11 cellular contexts compared by ENCODE assay signal in genomic region chr9:97895695-97896332, GRCh38. TPM values are rescaled to one million over a fixed set of nuclear protein-coding genes. Genes with fewer than 3 reads are reported as not detected.
DNase-seq lines count a peak whose midpoint lies in the region; TF ChIP-seq lines count a peak whose summit lies in the region.
"Had no signal": no experiment of that assay in that cellular context is flagged by ENCODE, and none has a peak within 500 bp of the region (broad histone marks: within the 10 kb centered on the region; RNA-seq: fewer than 3 reads in every experiment).

No MANE protein-coding gene starts in this region.

- no TSS peak for BruUV-seq in mammary epithelial cell (replicated peaks; lab: Mats Ljungman, UMichigan)

- in situ Hi-C loops in mammary epithelial cell (cut with MboI; ENCODE audit: low sequenced_read_pairs in 2 of 2): no loop called here

- H3K27me3 Mint-ChIP-seq in activated CD4-positive, alpha-beta T cell treated with anti-CD3 and anti-CD28 coated beads, Interleukin-2, amount 10 ng/mL, durations not matched to agents 7 days and 5 days: no peaks in the 10 kb centered on the region
- H3K27me3 Mint-ChIP-seq in activated CD4-positive, alpha-beta T cell treated with anti-CD3 and anti-CD28 coated beads, Interleukin-2, amount 10 ng/mL, durations not matched to agents 24 days and 14 days: no peaks in the 10 kb centered on the region
- H3K27me3 Mint-ChIP-seq in T-helper 2 cell treated with Interferon-gamma antibody and Interleukin-4, amounts not matched to agents 5 μg/mL and 100 μg/mL, for 36 hours (ENCODE audit: low read depth): no peaks in the 10 kb centered on the region

- H3K27ac ChIP-seq in mammary epithelial cell (ENCODE audit: insufficient read depth, low read depth, low read length) (no peak overlapping the region), osteoblast (ENCODE audit: low read depth, low read length) (no peak overlapping the region)
- H3K27ac ChIP-seq: suprapubic skin had no signal

- TF ChIP-seq CTCF in mammary epithelial cell (conservative IDR thresholded peaks at IDR 0.05 in 1 of 2, IDR thresholded peaks at IDR 0.05 in 1 of 2; ENCODE audit: extremely low read depth in 1 of 2, insufficient read depth in 1 of 2, low read depth in 1 of 2, low read length in 2 of 2): peak; percentile 30 to 42
- TF ChIP-seq CTCF in osteoblast (IDR thresholded peaks at IDR 0.05; ENCODE audit: extremely low read depth, low read depth, low read length): peak; percentile 43

- dilution Hi-C loops in mammary epithelial cell (cut with HindIII; ENCODE audit: low sequenced_read_pairs): no loop called here

- H3K9me3 ChIP-seq in mammary epithelial cell (replicated peaks; ENCODE audit: insufficient read depth, low read length): no peaks in the 10 kb centered on the region
- peaks cover 4% of the 10 kb centered on the region for H3K9me3 ChIP-seq in osteoblast (ENCODE audit: low read depth, low read length)
- H3K9me3 ChIP-seq: suprapubic skin had no signal

- no peak overlapping the region for H3K9ac ChIP-seq in mammary epithelial cell (ENCODE audit: insufficient read depth, low read length)

- peaks cover 6% of the 10 kb centered on the region for H3K4me1 Mint-ChIP-seq in activated CD4-positive, alpha-beta T cell treated with anti-CD3 and anti-CD28 coated beads, Interleukin-2, amount 10 ng/mL, durations not matched to agents 7 days and 5 days
- peaks cover 4% of the 10 kb centered on the region for H3K4me1 Mint-ChIP-seq in activated CD4-positive, alpha-beta T cell treated with anti-CD3 and anti-CD28 coated beads, Interleukin-2, amount 10 ng/mL, durations not matched to agents 24 days and 14 days
- H3K4me1 Mint-ChIP-seq in T-helper 2 cell treated with Interferon-gamma antibody and Interleukin-4, amounts not matched to agents 5 μg/mL and 100 μg/mL, for 36 hours (ENCODE audit: low read depth): peaks cover 2% of the 10 kb centered on the region

- DNase-seq in activated CD4-positive, alpha-beta T cell treated with anti-CD3 and anti-CD28 coated beads, Interleukin-2, amount 10 ng/mL, durations not matched to agents 7 days and 5 days: peak; percentile 26
- no peak for DNase-seq in activated CD4-positive, alpha-beta T cell treated with anti-CD3 and anti-CD28 coated beads, Interleukin-2, amount 10 ng/mL, durations not matched to agents 24 days and 14 days
- DNase-seq in Kasumi-1 (lab: John Stamatoyannopoulos, UW) (peak; percentile 32 to 44), mammary epithelial cell (peak; percentile 23), osteoblast (ENCODE audit: insufficient read length, low spot score, missing footprints) (no peak), SK-N-DZ (ENCODE audit: low spot score) (no peak), GM19240 (ENCODE audit: insufficient read length, low spot score) (no peak)
- DNase-seq in T-helper 2 cell treated with Interferon-gamma antibody and Interleukin-4, amounts not matched to agents 5 μg/mL and 100 μg/mL, for 36 hours (ENCODE audit: low spot score): no peak
- DNase-seq: KG1 had no signal

- H3K27ac Mint-ChIP-seq in activated CD4-positive, alpha-beta T cell treated with anti-CD3 and anti-CD28 coated beads, Interleukin-2, amount 10 ng/mL, durations not matched to agents 7 days and 5 days: no peak overlapping the region
- no peak overlapping the region for H3K27ac Mint-ChIP-seq in activated CD4-positive, alpha-beta T cell treated with anti-CD3 and anti-CD28 coated beads, Interleukin-2, amount 10 ng/mL, durations not matched to agents 24 days and 14 days
- H3K27ac Mint-ChIP-seq in T-helper 2 cell treated with Interferon-gamma antibody and Interleukin-4, amounts not matched to agents 5 μg/mL and 100 μg/mL, for 36 hours: no peak overlapping the region

- whole genome bisulfite sequencing in mammary epithelial cell (ENCODE audit: low coverage, missing lambda C conversion rate): 71% methylated on average over 6 of the region's 6 CpGs

- no peaks in the 10 kb centered on the region for H3K79me2 ChIP-seq in mammary epithelial cell (ENCODE audit: insufficient read depth, low read length)
- H3K79me2 ChIP-seq in osteoblast (ENCODE audit: insufficient read depth, low read length): no peaks in the 10 kb centered on the region

- POLR2A ChIA-PET in activated CD4-positive, alpha-beta T cell treated with anti-CD3 and anti-CD28 coated beads, Interleukin-2, amount 10 ng/mL, durations not matched to agents 7 days and 5 days (lab: Charles Lee): no interaction called here

- H3K36me3 Mint-ChIP-seq in activated CD4-positive, alpha-beta T cell treated with anti-CD3 and anti-CD28 coated beads, Interleukin-2, amount 10 ng/mL, durations not matched to agents 7 days and 5 days (ENCODE audit: low read depth): peaks cover 30% of the 10 kb centered on the region
- H3K36me3 Mint-ChIP-seq in activated CD4-positive, alpha-beta T cell treated with anti-CD3 and anti-CD28 coated beads, Interleukin-2, amount 10 ng/mL, durations not matched to agents 24 days and 14 days (ENCODE audit: low read depth): peaks cover 7% of the 10 kb centered on the region
- H3K36me3 Mint-ChIP-seq in T-helper 2 cell treated with Interferon-gamma antibody and Interleukin-4, amounts not matched to agents 5 μg/mL and 100 μg/mL, for 36 hours (ENCODE audit: low read depth): peaks cover 13% of the 10 kb centered on the region

- H3K4me3 ChIP-seq in mammary epithelial cell (replicated peaks in 1 of 3; ENCODE audit: insufficient read depth in 1 of 3, low read depth in 2 of 3, low read length in 3 of 3) (no peak overlapping the region), osteoblast (ENCODE audit: insufficient read depth, low read length) (no peak overlapping the region)
- H3K4me3 ChIP-seq: suprapubic skin had no signal

- H3K4me2 ChIP-seq in mammary epithelial cell (ENCODE audit: insufficient read depth, low read depth, low read length): no peak overlapping the region
- H3K4me2 ChIP-seq in osteoblast (ENCODE audit: insufficient read depth, low read length): no peak overlapping the region

- intact Hi-C loops in activated CD4-positive, alpha-beta T cell treated with anti-CD3 and anti-CD28 coated beads, Interleukin-2, amount 10 ng/mL, durations not matched to agents 24 days and 14 days (cut with micrococcal nuclease): no loop called here
- intact Hi-C loops in mammary epithelial cell (cut with micrococcal nuclease): loop anchor here (2.0 kb wide), 1 partner anchor 93 kb away; no protein-coding TSS in a partner anchor

- no peaks in the 10 kb centered on the region for H3K27me3 ChIP-seq in mammary epithelial cell (ENCODE audit: insufficient read depth, low read length)
- no peaks in the 10 kb centered on the region for H3K27me3 ChIP-seq in osteoblast (ENCODE audit: insufficient read depth, low read length)
- H3K27me3 ChIP-seq: suprapubic skin had no signal

- H3K9me3 Mint-ChIP-seq in activated CD4-positive, alpha-beta T cell treated with anti-CD3 and anti-CD28 coated beads, Interleukin-2, amount 10 ng/mL, durations not matched to agents 7 days and 5 days: peaks cover 12% of the 10 kb centered on the region
- peaks cover 4% of the 10 kb centered on the region for H3K9me3 Mint-ChIP-seq in activated CD4-positive, alpha-beta T cell treated with anti-CD3 and anti-CD28 coated beads, Interleukin-2, amount 10 ng/mL, durations not matched to agents 24 days and 14 days
- no peaks in the 10 kb centered on the region for H3K9me3 Mint-ChIP-seq in T-helper 2 cell treated with Interferon-gamma antibody and Interleukin-4, amounts not matched to agents 5 μg/mL and 100 μg/mL, for 36 hours

- H4K20me1 ChIP-seq in mammary epithelial cell (ENCODE audit: insufficient read depth, low read length): no peaks in the 10 kb centered on the region
- H4K20me1 ChIP-seq in osteoblast (ENCODE audit: insufficient read depth, low read length): no peaks in the 10 kb centered on the region

- no peaks in the 10 kb centered on the region for H3K4me1 ChIP-seq in mammary epithelial cell (ENCODE audit: insufficient read depth, low read length)
- H3K4me1 ChIP-seq in osteoblast (ENCODE audit: insufficient read depth, low read length): peaks cover 11% of the 10 kb centered on the region

- CTCF ChIA-PET in activated CD4-positive, alpha-beta T cell treated with anti-CD3 and anti-CD28 coated beads, Interleukin-2, amount 10 ng/mL, durations not matched to agents 7 days and 5 days (lab: Charles Lee): interaction anchor here (0.6 to 1.2 kb wide), 5 partner anchors 10 to 1080 kb away, joined by 3 to 4 read pairs (median 3); no protein-coding TSS in a partner anchor
- CTCF ChIA-PET in mammary epithelial cell (lab: Charles Lee; ENCODE audit: low non-redundant PET): interaction anchor here (0.6 kb wide), 2 partner anchors 14 to 172 kb away, joined by 3 read pairs; no protein-coding TSS in a partner anchor

- H2AFZ ChIP-seq in mammary epithelial cell (ENCODE audit: low read depth, low read length) (no peak overlapping the region), osteoblast (ENCODE audit: low read length) (no peak overlapping the region)

- H3K4me3 Mint-ChIP-seq in activated CD4-positive, alpha-beta T cell treated with anti-CD3 and anti-CD28 coated beads, Interleukin-2, amount 10 ng/mL, durations not matched to agents 7 days and 5 days: no peak overlapping the region
- H3K4me3 Mint-ChIP-seq in activated CD4-positive, alpha-beta T cell treated with anti-CD3 and anti-CD28 coated beads, Interleukin-2, amount 10 ng/mL, durations not matched to agents 24 days and 14 days: no peak overlapping the region
- H3K4me3 Mint-ChIP-seq in T-helper 2 cell treated with Interferon-gamma antibody and Interleukin-4, amounts not matched to agents 5 μg/mL and 100 μg/mL, for 36 hours: no peak overlapping the region

- no peaks in the 10 kb centered on the region for H3K36me3 ChIP-seq in mammary epithelial cell (ENCODE audit: insufficient read depth, low read length)
- no peaks in the 10 kb centered on the region for H3K36me3 ChIP-seq in osteoblast (ENCODE audit: insufficient read depth, low read length)
- H3K36me3 ChIP-seq: suprapubic skin had no signal

RNA-seq across cellular contexts. Expression of gene TRMO, which starts 26.5 kb away (rescaled TPM):
- 10 to 100 TPM; 26.6 to 31.8 TPM for total RNA-seq in activated CD4-positive, alpha-beta T cell treated with anti-CD3 and anti-CD28 coated beads, Interleukin-2, amount 10 ng/mL, durations not matched to agents 7 days and 5 days
- 9.8 and 13.0 TPM in 2 replicates for total RNA-seq in activated CD4-positive, alpha-beta T cell treated with anti-CD3 and anti-CD28 coated beads, Interleukin-2, amount 10 ng/mL, durations not matched to agents 24 days and 14 days
- total RNA-seq in mammary epithelial cell (10 to 100 TPM in 1 of 2 donors, 1 to 10 TPM in 1; 7.6 to 15.3 TPM), osteoblast (23.9 and 26.5 TPM in 2 replicates)
- 11.0 TPM for polyA plus RNA-seq in mammary epithelial cell
- 11.5 TPM for polyA minus RNA-seq in mammary epithelial cell
- polyA plus RNA-seq in SK-N-DZ (2014; cell fraction: cytosol; rRNA removed): 9.6 and 10.0 TPM in 2 replicates
- polyA plus RNA-seq in SK-N-DZ (2014; cell fraction: nucleus; rRNA removed): 11.6 and 13.8 TPM in 2 replicates

RNA-seq across cellular contexts. Expression of gene HEMGN, which starts 42.2 kb away (rescaled TPM):
- 1 to 10 TPM; 2.2 to 2.9 TPM for total RNA-seq in activated CD4-positive, alpha-beta T cell treated with anti-CD3 and anti-CD28 coated beads, Interleukin-2, amount 10 ng/mL, durations not matched to agents 7 days and 5 days
- 0.38 and 0.54 TPM in 2 replicates for total RNA-seq in activated CD4-positive, alpha-beta T cell treated with anti-CD3 and anti-CD28 coated beads, Interleukin-2, amount 10 ng/mL, durations not matched to agents 24 days and 14 days
- not detected for total RNA-seq in mammary epithelial cell
- not detected for polyA plus RNA-seq in mammary epithelial cell
- polyA minus RNA-seq in mammary epithelial cell: not detected
- total RNA-seq in osteoblast: not detected in 2 replicates
- polyA plus RNA-seq in SK-N-DZ (2014; cell fraction: cytosol; rRNA removed): not detected in 2 replicates
- not detected in 2 replicates for polyA plus RNA-seq in SK-N-DZ (2014; cell fraction: nucleus; rRNA removed)
- total RNA-seq: suprapubic skin had no signal

RNA-seq across cellular contexts. Expression of gene FOXE1, which starts 42.8 kb away (rescaled TPM):
- under 1 TPM in 1 of 2 experiments, not detected in 1; 0.05 TPM for total RNA-seq in activated CD4-positive, alpha-beta T cell treated with anti-CD3 and anti-CD28 coated beads, Interleukin-2, amount 10 ng/mL, durations not matched to agents 7 days and 5 days
- not detected in 2 replicates for total RNA-seq in activated CD4-positive, alpha-beta T cell treated with anti-CD3 and anti-CD28 coated beads, Interleukin-2, amount 10 ng/mL, durations not matched to agents 24 days and 14 days
- total RNA-seq in mammary epithelial cell (under 1 TPM in 1 of 2 donors, not detected in 1; 0.38 TPM), osteoblast (not detected in 2 replicates)
- polyA plus RNA-seq in mammary epithelial cell: 0.11 TPM
- 0.78 TPM for polyA minus RNA-seq in mammary epithelial cell
- polyA plus RNA-seq in SK-N-DZ (2014; cell fraction: cytosol; rRNA removed): 0.02 and 0.03 TPM in 2 replicates
- not detected in 2 replicates for polyA plus RNA-seq in SK-N-DZ (2014; cell fraction: nucleus; rRNA removed)
- total RNA-seq: skeletal muscle tissue had no signal

Comparison
In these comparisons a context has a peak if more than half of its experiments do, and no peak if none do; other contexts are left out.
1. DNase-seq: peak in activated CD4-positive, alpha-beta T cell treated with anti-CD3 and anti-CD28 coated beads, Interleukin-2, amount 10 ng/mL, durations not matched to agents 7 days and 5 days (single experiment), Kasumi-1 (2 of 2) and mammary epithelial cell (single experiment); none in activated CD4-positive, alpha-beta T cell treated with anti-CD3 and anti-CD28 coated beads, Interleukin-2, amount 10 ng/mL, durations not matched to agents 24 days and 14 days (single experiment), osteoblast (single experiment), SK-N-DZ (single experiment), GM19240 (single experiment) and T-helper 2 cell treated with Interferon-gamma antibody and Interleukin-4, amounts not matched to agents 5 μg/mL and 100 μg/mL, for 36 hours (single experiment).